Comparison of ENCODE assay signal across 1 cellular context in genomic region chr19:19619121-19619848, GRCh38.
TF ChIP-seq lines count a peak whose summit lies in the region.

No MANE protein-coding gene starts in this region.

TF ChIP-seq in K562, 482 proteins besides CTCF, POLR2A, EP300 and RAD21:
- TF ChIP-seq TEAD2 (tag; IDR thresholded peaks at IDR 0.05): no peak
TF ChIP-seq in K562: peak in this region for 0.
